20 cellular contexts compared by ENCODE assay signal in genomic region chr15:85652457-85652856, GRCh38.
DNase-seq lines count a peak whose midpoint lies in the region; ATAC-seq and TF ChIP-seq lines count a peak whose summit lies in the region.
"Had no signal": no experiment of that assay in that cellular context is flagged by ENCODE, and none has a peak within 500 bp of the region (broad histone marks: within the 10 kb centered on the region; RNA-seq: fewer than 3 reads in every experiment).

No MANE protein-coding gene starts in this region.

- 82 to 96% methylated on average over 4 of the region's 4 CpGs for WGBS in thyroid gland, 2 donors

- no peak for DNase-seq in cardiac muscle cell (ENCODE audit: low read depth in 1 of 2, low spot score in 1 of 2)
- DNase-seq in left cardiac atrium = no peak
- no peak for DNase-seq in activated T-helper 2 cell treated with anti-CD3 and anti-CD28 coated beads, Interferon-gamma antibody, Interleukin-2, Interleukin-4, amounts not matched to agents 10 μg/mL and 5 μg/mL and 100 μg/mL, durations not matched to agents 14 hours and 24 hours and 36 hours (ENCODE audit: low spot score)
- DNase-seq in lower lobe of right lung = no peak
- no peak for DNase-seq in thyroid gland
- no peak for DNase-seq in SW480 (ENCODE audit: low spot score)
- DNase-seq in omental fat pad (ENCODE audit: low spot score) = no peak
- no peak for DNase-seq in stimulated activated naive CD8-positive, alpha-beta T cell treated with anti-CD3 and anti-CD28 coated beads, Interleukin-15, Interleukin-2, amounts not matched to agents 100 U/mL and 50 U/mL, for 24 hours
- DNase-seq: activated CD4-positive, alpha-beta T cell treated with anti-CD3 and anti-CD28 coated beads, Interleukin-2, amount 50 U/mL, for 4 hours; activated T-cell treated with anti-CD3 and anti-CD28 coated beads, Interleukin-2, amount 50 U/mL, for 4 hours; C1 segment of cervical spinal cord; Karpas-422; NCI-H1092 treated with DMSO at 0.1 percent for 48 hours; NCI-H510A; substantia nigra; T-cell had no signal

- H3K4me3 ChIP-seq in cardiac muscle cell (no peak overlapping the region), lower lobe of right lung (no peak overlapping the region), thyroid gland (replicated peaks in 1 of 3) (no peak overlapping the region)
- H3K4me3 ChIP-seq: GM12878, smooth muscle cell had no signal

- no peaks in the 10 kb centered on the region for H3K27me3 Mint-ChIP-seq in activated T-helper 2 cell treated with anti-CD3 and anti-CD28 coated beads, Interferon-gamma antibody, Interleukin-2, Interleukin-4, amounts not matched to agents 10 μg/mL and 5 μg/mL and 100 μg/mL, durations not matched to agents 14 hours and 24 hours and 36 hours (ENCODE audit: low read depth)
- H3K27me3 Mint-ChIP-seq: T-cell had no signal

- ATAC-seq in left cardiac atrium = no peak
- ATAC-seq in lower lobe of right lung = no peak
- ATAC-seq in omental fat pad (ENCODE audit: low FRiP score) = no peak
- ATAC-seq in stimulated activated naive CD8-positive, alpha-beta T cell treated with anti-CD3 and anti-CD28 coated beads, Interleukin-15, Interleukin-2, amounts not matched to agents 100 U/mL and 50 U/mL, for 24 hours = no peak
- ATAC-seq: activated T-cell treated with anti-CD3 and anti-CD28 coated beads, Interleukin-2, amount 50 U/mL, for 4 hours; esophagus mucosa; GM12878; T-cell had no signal

- peak overlapping the region; percentile 22 for H3K27ac ChIP-seq in cardiac muscle cell
- peak overlapping the region; percentile 13 for H3K27ac ChIP-seq in lower lobe of right lung
- H3K27ac ChIP-seq in thyroid gland = peak overlapping the region in 2 of 3 donors; percentile 7
- H3K27ac ChIP-seq: parathyroid adenoma had no signal

- H3K36me3 Mint-ChIP-seq in activated T-helper 2 cell treated with anti-CD3 and anti-CD28 coated beads, Interferon-gamma antibody, Interleukin-2, Interleukin-4, amounts not matched to agents 10 μg/mL and 5 μg/mL and 100 μg/mL, durations not matched to agents 14 hours and 24 hours and 36 hours (ENCODE audit: low read depth) = peaks cover 53% of the 10 kb centered on the region

- no peak overlapping the region for H3K4me3 Mint-ChIP-seq in activated T-helper 2 cell treated with anti-CD3 and anti-CD28 coated beads, Interferon-gamma antibody, Interleukin-2, Interleukin-4, amounts not matched to agents 10 μg/mL and 5 μg/mL and 100 μg/mL, durations not matched to agents 14 hours and 24 hours and 36 hours (ENCODE audit: low read depth)
- H3K4me3 Mint-ChIP-seq: activated T-cell treated with anti-CD3 and anti-CD28 coated beads, Interleukin-2, amount 50 U/mL, for 4 hours; T-cell had no signal

- H3K9me3 ChIP-seq in cardiac muscle cell (ENCODE audit: low read depth) (no peaks in the 10 kb centered on the region), lower lobe of right lung (no peaks in the 10 kb centered on the region), thyroid gland (no peaks in the 10 kb centered on the region)

- H3K36me3 ChIP-seq in cardiac muscle cell (peaks cover 10% of the 10 kb centered on the region), lower lobe of right lung (peaks cover 84% of the 10 kb centered on the region), thyroid gland (peaks cover 23 to 33% of the 10 kb centered on the region in 2 donors)

- H3K4me1 ChIP-seq in cardiac muscle cell (ENCODE audit: low read depth) (peaks cover 10% of the 10 kb centered on the region), lower lobe of right lung (peaks cover 39% of the 10 kb centered on the region), thyroid gland (peaks cover 7 to 14% of the 10 kb centered on the region in 2 donors)
- H3K4me1 ChIP-seq: parathyroid adenoma had no signal

- intact Hi-C loops in left cardiac atrium (cut with DNase I) = no loop called here
- intact Hi-C loops in activated T-helper 2 cell treated with anti-CD3 and anti-CD28 coated beads, Interferon-gamma antibody, Interleukin-2, Interleukin-4, amounts not matched to agents 10 μg/mL and 5 μg/mL and 100 μg/mL, durations not matched to agents 14 hours and 24 hours and 36 hours (cut with micrococcal nuclease) = no loop called here
- intact Hi-C loops in lower lobe of right lung (cut with DNase I) = no loop called here
- intact Hi-C loops in thyroid gland (cut with DNase I) = no loop called here

- no peaks in the 10 kb centered on the region for H3K9me3 Mint-ChIP-seq in activated T-helper 2 cell treated with anti-CD3 and anti-CD28 coated beads, Interferon-gamma antibody, Interleukin-2, Interleukin-4, amounts not matched to agents 10 μg/mL and 5 μg/mL and 100 μg/mL, durations not matched to agents 14 hours and 24 hours and 36 hours
- H3K9me3 Mint-ChIP-seq: activated T-cell treated with anti-CD3 and anti-CD28 coated beads, Interleukin-2, amount 50 U/mL, for 4 hours; T-cell had no signal

- H3K27ac Mint-ChIP-seq in activated T-helper 2 cell treated with anti-CD3 and anti-CD28 coated beads, Interferon-gamma antibody, Interleukin-2, Interleukin-4, amounts not matched to agents 10 μg/mL and 5 μg/mL and 100 μg/mL, durations not matched to agents 14 hours and 24 hours and 36 hours = peak overlapping the region; percentile 8

- TF ChIP-seq POLR2A in thyroid gland (IDR thresholded peaks at IDR 0.05) = no peak

- H3K27me3 ChIP-seq in cardiac muscle cell (no peaks in the 10 kb centered on the region), lower lobe of right lung (ENCODE audit: low read depth) (no peaks in the 10 kb centered on the region), thyroid gland (no peaks in the 10 kb centered on the region)

- H3K4me1 Mint-ChIP-seq in activated T-helper 2 cell treated with anti-CD3 and anti-CD28 coated beads, Interferon-gamma antibody, Interleukin-2, Interleukin-4, amounts not matched to agents 10 μg/mL and 5 μg/mL and 100 μg/mL, durations not matched to agents 14 hours and 24 hours and 36 hours (ENCODE audit: low read depth) = peaks cover 28% of the 10 kb centered on the region

- no peak for TF ChIP-seq CTCF in cardiac muscle cell (IDR thresholded peaks at IDR 0.05; ENCODE audit: low read depth, low read length)
- TF ChIP-seq CTCF in lower lobe of right lung (IDR thresholded peaks at IDR 0.05) = no peak
- TF ChIP-seq CTCF in thyroid gland (IDR thresholded peaks at IDR 0.05) = no peak
- TF ChIP-seq CTCF in omental fat pad (IDR thresholded peaks at IDR 0.05) = no peak
